In the genomic region with DNA sequence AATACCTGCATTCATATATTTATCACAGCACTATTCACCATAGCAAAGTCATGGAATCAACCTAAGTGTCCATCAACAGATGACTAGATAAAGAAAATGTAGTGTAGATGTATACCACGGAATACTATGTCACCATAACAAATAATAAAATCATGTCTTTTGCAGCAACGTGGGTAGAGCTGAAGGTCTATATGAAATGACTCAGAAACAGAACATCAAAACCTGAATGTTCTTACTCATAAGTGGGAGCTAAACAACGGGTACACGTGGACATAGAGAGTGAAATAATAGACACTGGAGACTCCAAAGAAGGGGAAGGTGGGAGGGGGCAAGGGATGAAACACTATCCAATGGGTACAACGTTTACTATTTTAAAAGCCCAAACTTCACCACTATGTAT, we compare ENCODE assay signal across 25 cellular contexts. TPM values are rescaled to one million over a fixed set of nuclear protein-coding genes. Genes with fewer than 3 reads are reported as not detected.
A peak's percentile ranks its signal among the peaks of the same experiment; 100 is the strongest.
DNase-seq lines count a peak whose midpoint lies in the region; ATAC-seq, FAIRE-seq and TF ChIP-seq lines count a peak whose summit lies in the region.
"Had no signal": no experiment of that assay in that cellular context is flagged by ENCODE, and none has a peak within 500 bp of the region (broad histone marks: within the 10 kb centered on the region; RNA-seq: fewer than 3 reads in every experiment).

No MANE protein-coding gene starts in this region.

- no peaks in the 10 kb centered on the region for H3K9me3 Mint-ChIP-seq in activated T-cell treated with anti-CD3 and anti-CD28 coated beads, Interleukin-2, amount 50 U/mL, for 24 hours
- no peaks in the 10 kb centered on the region for H3K9me3 Mint-ChIP-seq in activated naive CD8-positive, alpha-beta T cell treated with anti-CD3 and anti-CD28 coated beads, Interleukin-2, amount 50 U/mL, for 24 hours
- peaks cover 0 to 3% of the 10 kb centered on the region in 2 donors for H3K9me3 Mint-ChIP-seq in stimulated activated naive B cell treated with anti-CD40 and anti-IgM and Interleukin-4, amounts not matched to agents 10 μg/mL and 1 μg/mL and 100 μg/mL, for 72 hours
- H3K9me3 Mint-ChIP-seq: effector memory CD8-positive, alpha-beta T cell had no signal

- H3K9me3 ChIP-seq in tibial nerve, result no peaks in the 10 kb centered on the region
- H3K9me3 ChIP-seq in BE2C, result no peaks in the 10 kb centered on the region
- H3K9me3 ChIP-seq: BLaER1 had no signal

- WGBS in tibial nerve, 2 donors, result 89 to 90% methylated on average over 5 of the region's 5 CpGs

- no peak for DNase-seq in activated T-cell treated with anti-CD3 and anti-CD28 coated beads, Interleukin-2, amount 50 U/mL, for 24 hours
- no peak for DNase-seq in activated T-cell treated with anti-CD3 and anti-CD28 coated beads, Interleukin-2, amount 50 U/mL, for 1 hour
- DNase-seq in H54 (ENCODE audit: insufficient read length, low spot score), result no peak
- DNase-seq in activated naive CD8-positive, alpha-beta T cell treated with anti-CD3 and anti-CD28 coated beads, Interleukin-2, amount 50 U/mL, for 24 hours, result no peak
- no peak for DNase-seq in stimulated activated naive B cell treated with anti-CD40 and anti-IgM and Interleukin-4, amounts not matched to agents 10 μg/mL and 1 μg/mL and 100 μg/mL, for 72 hours
- no peak for DNase-seq in DMS53 (lab: John Stamatoyannopoulos, UW)
- DNase-seq in tibial nerve (ENCODE audit: low spot score in 2 of 2), result no peak
- DNase-seq in BE2C, result no peak
- DNase-seq: amygdala; effector memory CD8-positive, alpha-beta T cell; foreskin melanocyte; Karpas-422; left cardiac atrium; mesenchymal stem cell; MV-4-11; NCI-H1694; NCI-H69; nucleus accumbens; RPMI8226; stimulated activated CD8-positive, alpha-beta memory T cell treated with anti-CD3 and anti-CD28 coated beads, Interleukin-4, amount 100 ng/mL, for 48 hours had no signal

- peak overlapping the region; percentile 81 for H3K27ac Mint-ChIP-seq in activated T-cell treated with anti-CD3 and anti-CD28 coated beads, Interleukin-2, amount 50 U/mL, for 24 hours
- peak overlapping the region; percentile 82 for H3K27ac Mint-ChIP-seq in activated naive CD8-positive, alpha-beta T cell treated with anti-CD3 and anti-CD28 coated beads, Interleukin-2, amount 50 U/mL, for 24 hours
- H3K27ac Mint-ChIP-seq in stimulated activated naive B cell treated with anti-CD40 and anti-IgM and Interleukin-4, amounts not matched to agents 10 μg/mL and 1 μg/mL and 100 μg/mL, for 72 hours, result peak overlapping the region; percentile 47

- peaks cover 78% of the 10 kb centered on the region for H3K4me1 Mint-ChIP-seq in activated T-cell treated with anti-CD3 and anti-CD28 coated beads, Interleukin-2, amount 50 U/mL, for 24 hours (ENCODE audit: low read depth)
- H3K4me1 Mint-ChIP-seq in activated naive CD8-positive, alpha-beta T cell treated with anti-CD3 and anti-CD28 coated beads, Interleukin-2, amount 50 U/mL, for 24 hours, result peaks cover 78% of the 10 kb centered on the region
- peaks cover 32 to 83% of the 10 kb centered on the region in 2 donors for H3K4me1 Mint-ChIP-seq in stimulated activated naive B cell treated with anti-CD40 and anti-IgM and Interleukin-4, amounts not matched to agents 10 μg/mL and 1 μg/mL and 100 μg/mL, for 72 hours

- peak; percentile 88 for ATAC-seq in activated naive CD8-positive, alpha-beta T cell treated with anti-CD3 and anti-CD28 coated beads, Interleukin-2, amount 50 U/mL, for 24 hours
- ATAC-seq in stimulated activated naive B cell treated with anti-CD40 and anti-IgM and Interleukin-4, amounts not matched to agents 10 μg/mL and 1 μg/mL and 100 μg/mL, for 72 hours (replicated peaks), result peak; percentile 39 to 63
- ATAC-seq: effector memory CD8-positive, alpha-beta T cell; esophagus mucosa; left cardiac atrium had no signal

- H3K36me3 ChIP-seq in tibial nerve, result no peaks in the 10 kb centered on the region
- peaks cover 54% of the 10 kb centered on the region for H3K36me3 ChIP-seq in BE2C

- FAIRE-seq in H54 (lab: Jason Lieb, UNC), result peak; percentile 36
- FAIRE-seq: bronchial epithelial cell had no signal

- TF ChIP-seq POLR2A in H54 (IDR thresholded peaks at IDR 0.05; ENCODE audit: low read depth, low read length) (no peak), tibial nerve (IDR thresholded peaks at IDR 0.05) (no peak)

- H3K4me3 ChIP-seq in tibial nerve (no peak overlapping the region), BE2C (ENCODE audit: low read depth, low read length) (no peak overlapping the region)
- H3K4me3 ChIP-seq: BLaER1, coronary artery had no signal

- TF ChIP-seq CTCF in tibial nerve (IDR thresholded peaks at IDR 0.05), result no peak
- no peak for TF ChIP-seq CTCF in BE2C (IDR thresholded peaks at IDR 0.05; ENCODE audit: low read depth, low read length)

- no peak for TF ChIP-seq EP300 in tibial nerve (IDR thresholded peaks at IDR 0.05)

- H3K27me3 ChIP-seq in tibial nerve, result no peaks in the 10 kb centered on the region
- no peaks in the 10 kb centered on the region for H3K27me3 ChIP-seq in BE2C
- H3K27me3 ChIP-seq: BLaER1 had no signal

- peaks cover 94% of the 10 kb centered on the region for H3K36me3 Mint-ChIP-seq in activated T-cell treated with anti-CD3 and anti-CD28 coated beads, Interleukin-2, amount 50 U/mL, for 24 hours (ENCODE audit: low read depth)
- peaks cover 82% of the 10 kb centered on the region for H3K36me3 Mint-ChIP-seq in activated naive CD8-positive, alpha-beta T cell treated with anti-CD3 and anti-CD28 coated beads, Interleukin-2, amount 50 U/mL, for 24 hours (ENCODE audit: low read depth)
- peaks cover 44 to 77% of the 10 kb centered on the region in 2 donors for H3K36me3 Mint-ChIP-seq in stimulated activated naive B cell treated with anti-CD40 and anti-IgM and Interleukin-4, amounts not matched to agents 10 μg/mL and 1 μg/mL and 100 μg/mL, for 72 hours

- H3K27ac ChIP-seq in tibial nerve, result no peak overlapping the region
- H3K27ac ChIP-seq: BLaER1, coronary artery, HL-60 had no signal

- no peak overlapping the region for H3K4me3 Mint-ChIP-seq in activated T-cell treated with anti-CD3 and anti-CD28 coated beads, Interleukin-2, amount 50 U/mL, for 24 hours
- no peak overlapping the region for H3K4me3 Mint-ChIP-seq in activated naive CD8-positive, alpha-beta T cell treated with anti-CD3 and anti-CD28 coated beads, Interleukin-2, amount 50 U/mL, for 24 hours
- no peak overlapping the region for H3K4me3 Mint-ChIP-seq in stimulated activated naive B cell treated with anti-CD40 and anti-IgM and Interleukin-4, amounts not matched to agents 10 μg/mL and 1 μg/mL and 100 μg/mL, for 72 hours
- H3K4me3 Mint-ChIP-seq: effector memory CD8-positive, alpha-beta T cell had no signal

- no peaks in the 10 kb centered on the region for H3K4me1 ChIP-seq in tibial nerve
- H3K4me1 ChIP-seq in BE2C, result peaks cover 9% of the 10 kb centered on the region

- H3K27me3 Mint-ChIP-seq in activated T-cell treated with anti-CD3 and anti-CD28 coated beads, Interleukin-2, amount 50 U/mL, for 24 hours, result no peaks in the 10 kb centered on the region
- no peaks in the 10 kb centered on the region for H3K27me3 Mint-ChIP-seq in activated naive CD8-positive, alpha-beta T cell treated with anti-CD3 and anti-CD28 coated beads, Interleukin-2, amount 50 U/mL, for 24 hours
- no peaks in the 10 kb centered on the region for H3K27me3 Mint-ChIP-seq in stimulated activated naive B cell treated with anti-CD40 and anti-IgM and Interleukin-4, amounts not matched to agents 10 μg/mL and 1 μg/mL and 100 μg/mL, for 72 hours
- H3K27me3 Mint-ChIP-seq: effector memory CD8-positive, alpha-beta T cell had no signal

RNA-seq across cellular contexts. Expression of a gene that starts 37.9 kb away (rescaled TPM):
- 10 to 100 TPM in 2 of 4 donors, 1 to 10 TPM in 2; 7.0 to 11.8 (median 9.5) TPM for total RNA-seq in tibial nerve
- 103 TPM for polyA plus RNA-seq in BE2C (2012; ENCODE audit: insufficient read depth, insufficient read length, low read depth)
